In the genomic region with DNA sequence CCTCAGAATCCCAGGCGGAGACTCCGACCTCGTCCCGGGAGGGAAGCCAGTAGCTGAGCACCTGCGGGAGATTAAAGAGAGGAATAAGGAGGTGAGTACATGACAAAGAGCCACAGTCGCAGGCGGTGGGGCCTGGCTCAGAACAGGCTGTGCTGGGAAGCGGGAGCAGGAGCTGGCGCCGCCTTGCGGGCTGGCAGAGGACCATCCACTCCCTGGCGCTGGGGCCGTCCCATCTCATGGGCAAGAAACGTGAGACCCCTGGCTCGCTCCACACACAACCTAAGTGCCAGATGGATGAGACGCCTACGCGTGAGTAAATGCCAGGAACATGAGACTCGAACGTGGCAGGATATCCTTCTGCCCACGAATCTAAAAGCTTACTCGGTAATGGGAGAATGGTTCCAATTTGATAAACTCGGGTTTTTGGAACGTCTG, we compare ENCODE assay signal across 9 cellular contexts. TPM values are rescaled to one million over a fixed set of nuclear protein-coding genes. Genes with fewer than 3 reads are reported as not detected.
DNase-seq lines count a peak whose midpoint lies in the region; ATAC-seq and TF ChIP-seq lines count a peak whose summit lies in the region.
"Had no signal": no experiment of that assay in that cellular context is flagged by ENCODE, and none has a peak within 500 bp of the region (broad histone marks: within the 10 kb centered on the region; RNA-seq: fewer than 3 reads in every experiment).

No MANE protein-coding gene starts in this region.

- no peak overlapping the region for H3K4me2 ChIP-seq in OCI-LY7 (ENCODE audit: low read length)

- peaks cover 18% of the 10 kb centered on the region for H3K4me1 Mint-ChIP-seq in activated CD4-positive, alpha-beta T cell treated with anti-CD3 and anti-CD28 coated beads, Interleukin-2, amount 10 ng/mL, durations not matched to agents 7 days and 5 days
- H3K4me1 Mint-ChIP-seq in endothelial cell (ENCODE audit: unreplicated experiment), result peaks cover 7% of the 10 kb centered on the region
- H3K4me1 Mint-ChIP-seq in memory B cell, result peaks cover 2% of the 10 kb centered on the region
- H3K4me1 Mint-ChIP-seq in type B pancreatic cell (ENCODE audit: unreplicated experiment), result peaks cover 12% of the 10 kb centered on the region

- CTCF ChIA-PET in activated CD4-positive, alpha-beta T cell treated with anti-CD3 and anti-CD28 coated beads, Interleukin-2, amount 10 ng/mL, durations not matched to agents 7 days and 5 days (lab: Charles Lee), result interaction anchor here (1.0 kb wide), 1 partner anchor 11 kb away, joined by 3 read pairs; no protein-coding TSS in a partner anchor
- CTCF ChIA-PET in OCI-LY7 (lab: Charles Lee; ENCODE audit: unreplicated experiment), result no interaction called here

- no peaks in the 10 kb centered on the region for H3K9me3 Mint-ChIP-seq in activated CD4-positive, alpha-beta T cell treated with anti-CD3 and anti-CD28 coated beads, Interleukin-2, amount 10 ng/mL, durations not matched to agents 7 days and 5 days
- H3K9me3 Mint-ChIP-seq in endothelial cell (ENCODE audit: unreplicated experiment) (no peaks in the 10 kb centered on the region), memory B cell (no peaks in the 10 kb centered on the region), type B pancreatic cell (no peaks in the 10 kb centered on the region)
- H3K9me3 Mint-ChIP-seq: CD4-positive, CD25-positive, alpha-beta regulatory T cell had no signal

- H3K9me2 ChIP-seq in OCI-LY7 (ENCODE audit: insufficient read depth, low read length), result no peaks in the 10 kb centered on the region

- peaks cover 2% of the 10 kb centered on the region; the same call in 1 of the 2 replicates for H3K79me2 ChIP-seq in OCI-LY7 (ENCODE audit: insufficient read depth, low read depth, low read length)

- no peaks in the 10 kb centered on the region for H3K9me3 ChIP-seq in OCI-LY7 (ENCODE audit: low read length)

- DNase-seq in activated CD4-positive, alpha-beta T cell treated with anti-CD3 and anti-CD28 coated beads, Interleukin-2, amount 10 ng/mL, durations not matched to agents 7 days and 5 days, result peak; percentile 40
- no peak for DNase-seq in activated CD4-positive, alpha-beta T cell treated with anti-CD3 and anti-CD28 coated beads for 48 hours
- no peak for DNase-seq in OCI-LY7 (ENCODE audit: low spot score)
- peak; percentile 84 for DNase-seq in endothelial cell (ENCODE audit: low spot score)
- no peak for DNase-seq in memory B cell (ENCODE audit: low spot score in 2 of 2)
- no peak for DNase-seq in type B pancreatic cell (ENCODE audit: extremely low spot score, unreplicated experiment)
- no peak for DNase-seq in foreskin melanocyte
- no peak for DNase-seq in stimulated activated CD4-positive, alpha-beta T cell treated with anti-CD3 and anti-CD28 coated beads, Interleukin-1b, Interleukin-23, amount 100 ng/mL, for 48 hours

- H3K27me3 Mint-ChIP-seq in activated CD4-positive, alpha-beta T cell treated with anti-CD3 and anti-CD28 coated beads, Interleukin-2, amount 10 ng/mL, durations not matched to agents 7 days and 5 days, result no peaks in the 10 kb centered on the region
- H3K27me3 Mint-ChIP-seq in endothelial cell (ENCODE audit: unreplicated experiment) (peaks cover 8% of the 10 kb centered on the region), memory B cell (peaks cover 2% of the 10 kb centered on the region), type B pancreatic cell (no peaks in the 10 kb centered on the region)
- H3K27me3 Mint-ChIP-seq: CD4-positive, CD25-positive, alpha-beta regulatory T cell had no signal

- BruUV-seq in OCI-LY7 (replicated peaks; lab: Mats Ljungman, UMichigan), result TSS peak; percentile 54

- TF ChIP-seq CTCF in OCI-LY7 (conservative IDR thresholded peaks at IDR 0.05; ENCODE audit: low read length) (no peak), endothelial cell (IDR thresholded peaks at IDR 0.05; ENCODE audit: unreplicated experiment) (peak; percentile 39), type B pancreatic cell (conservative IDR thresholded peaks at IDR 0.05) (peak; percentile 88)

- peaks cover 18% of the 10 kb centered on the region for H3K4me1 ChIP-seq in OCI-LY7 (ENCODE audit: insufficient read depth, low read length, poor library complexity, severe bottlenecking)

- H3K27ac ChIP-seq in OCI-LY7 (ENCODE audit: low read depth, low read length, poor library complexity, severe bottlenecking), result no peak overlapping the region

- H3K4me3 Mint-ChIP-seq in activated CD4-positive, alpha-beta T cell treated with anti-CD3 and anti-CD28 coated beads, Interleukin-2, amount 10 ng/mL, durations not matched to agents 7 days and 5 days, result no peak overlapping the region
- H3K4me3 Mint-ChIP-seq in endothelial cell (ENCODE audit: unreplicated experiment) (peak overlapping the region; percentile 31), memory B cell (no peak overlapping the region), type B pancreatic cell (peak overlapping the region; percentile 73)
- H3K4me3 Mint-ChIP-seq: CD4-positive, CD25-positive, alpha-beta regulatory T cell had no signal

- intact Hi-C loops in OCI-LY7 (cut with micrococcal nuclease; ENCODE audit: unreplicated experiment), result no loop called here

- no peaks in the 10 kb centered on the region for H4K20me1 ChIP-seq in OCI-LY7 (ENCODE audit: insufficient read depth, low read length)

- peaks cover 8% of the 10 kb centered on the region; the same call in 1 of the 2 replicates for H3K36me3 ChIP-seq in OCI-LY7 (ENCODE audit: insufficient read depth, low read length)

- POLR2A ChIA-PET in activated CD4-positive, alpha-beta T cell treated with anti-CD3 and anti-CD28 coated beads, Interleukin-2, amount 10 ng/mL, durations not matched to agents 7 days and 5 days (lab: Charles Lee), result no interaction called here
- POLR2A ChIA-PET in OCI-LY7 (lab: Charles Lee), result interaction anchor here (0.6 kb wide), 1 partner anchor 62 kb away, joined by 3 read pairs; no protein-coding TSS in a partner anchor

- no peak overlapping the region for H3K27ac Mint-ChIP-seq in activated CD4-positive, alpha-beta T cell treated with anti-CD3 and anti-CD28 coated beads, Interleukin-2, amount 10 ng/mL, durations not matched to agents 7 days and 5 days
- H3K27ac Mint-ChIP-seq in endothelial cell (ENCODE audit: unreplicated experiment), result no peak overlapping the region
- no peak overlapping the region for H3K27ac Mint-ChIP-seq in memory B cell
- H3K27ac Mint-ChIP-seq in type B pancreatic cell, result peak overlapping the region; percentile 89
- H3K27ac Mint-ChIP-seq: CD4-positive, CD25-positive, alpha-beta regulatory T cell had no signal

- H3K36me3 Mint-ChIP-seq in activated CD4-positive, alpha-beta T cell treated with anti-CD3 and anti-CD28 coated beads, Interleukin-2, amount 10 ng/mL, durations not matched to agents 7 days and 5 days (ENCODE audit: low read depth), result peaks cover 7% of the 10 kb centered on the region
- H3K36me3 Mint-ChIP-seq in endothelial cell (ENCODE audit: low read depth, unreplicated experiment) (peaks cover 6% of the 10 kb centered on the region), memory B cell (no peaks in the 10 kb centered on the region), type B pancreatic cell (no peaks in the 10 kb centered on the region)
- H3K36me3 Mint-ChIP-seq: CD4-positive, CD25-positive, alpha-beta regulatory T cell had no signal

- ATAC-seq in memory B cell (ENCODE audit: low read depth), result peak; percentile 64

- H2AFZ ChIP-seq in OCI-LY7 (ENCODE audit: low read length), result no peak overlapping the region

- no peak overlapping the region for H3K4me3 ChIP-seq in OCI-LY7 (ENCODE audit: low read depth, low read length, poor library complexity, severe bottlenecking)

RNA-seq across cellular contexts. Expression of a gene that starts 6.3 kb away (rescaled TPM):
- total RNA-seq in activated CD4-positive, alpha-beta T cell treated with anti-CD3 and anti-CD28 coated beads, Interleukin-2, amount 10 ng/mL, durations not matched to agents 7 days and 5 days, result under 1 TPM; 0.20 to 0.60 TPM
- 17.5 and 17.6 TPM in 2 replicates for total RNA-seq in OCI-LY7 (2014; rRNA removed; shearing (Covaris generic))
- 25.6 and 32.5 TPM in 2 replicates for total RNA-seq in OCI-LY7 (2022)
- not detected for total RNA-seq in endothelial cell (ENCODE audit: unreplicated experiment)
- total RNA-seq in type B pancreatic cell (ENCODE audit: low replicate concordance), result 0.17 and 0.89 TPM in 2 replicates
- total RNA-seq: CD4-positive, CD25-positive, alpha-beta regulatory T cell had no signal

RNA-seq across cellular contexts. Expression of a gene that starts 6.3 kb away (rescaled TPM):
- 10 to 100 TPM; 58.2 to 62.1 TPM for total RNA-seq in activated CD4-positive, alpha-beta T cell treated with anti-CD3 and anti-CD28 coated beads, Interleukin-2, amount 10 ng/mL, durations not matched to agents 7 days and 5 days
- 73.3 and 109 TPM in 2 replicates for total RNA-seq in OCI-LY7 (2014; rRNA removed; shearing (Covaris generic))
- total RNA-seq in OCI-LY7 (2022) (117 and 141 TPM in 2 replicates), endothelial cell (ENCODE audit: unreplicated experiment) (36.5 TPM), type B pancreatic cell (ENCODE audit: low replicate concordance) (80.1 and 80.9 TPM in 2 replicates)

RNA-seq across cellular contexts. Expression of a gene that starts 14.5 kb away (rescaled TPM):
- 10 to 100 TPM; 45.9 to 49.1 TPM for total RNA-seq in activated CD4-positive, alpha-beta T cell treated with anti-CD3 and anti-CD28 coated beads, Interleukin-2, amount 10 ng/mL, durations not matched to agents 7 days and 5 days
- 22.7 and 30.8 TPM in 2 replicates for total RNA-seq in OCI-LY7 (2014; rRNA removed; shearing (Covaris generic))
- 46.2 and 50.9 TPM in 2 replicates for total RNA-seq in OCI-LY7 (2022)
- total RNA-seq in endothelial cell (ENCODE audit: unreplicated experiment), result 17.8 TPM
- 31.6 and 35.6 TPM in 2 replicates for total RNA-seq in type B pancreatic cell (ENCODE audit: low replicate concordance)

RNA-seq across cellular contexts. Expression of a gene that starts 21.4 kb away (rescaled TPM):
- 10 to 100 TPM; 47.9 to 60.4 TPM for total RNA-seq in activated CD4-positive, alpha-beta T cell treated with anti-CD3 and anti-CD28 coated beads, Interleukin-2, amount 10 ng/mL, durations not matched to agents 7 days and 5 days
- total RNA-seq in OCI-LY7 (2014; rRNA removed; shearing (Covaris generic)), result 31.2 and 33.6 TPM in 2 replicates
- 47.7 and 49.1 TPM in 2 replicates for total RNA-seq in OCI-LY7 (2022)
- 13.7 TPM for total RNA-seq in endothelial cell (ENCODE audit: unreplicated experiment)
- total RNA-seq in type B pancreatic cell (ENCODE audit: low replicate concordance), result 32.7 and 44.5 TPM in 2 replicates

RNA-seq across cellular contexts. Expression of a gene that starts 26.2 kb away (rescaled TPM):
- 1,000 to 10,000 TPM; 1,927 to 2,229 TPM for total RNA-seq in activated CD4-positive, alpha-beta T cell treated with anti-CD3 and anti-CD28 coated beads, Interleukin-2, amount 10 ng/mL, durations not matched to agents 7 days and 5 days
- total RNA-seq in OCI-LY7 (2014; rRNA removed; shearing (Covaris generic)), result 1,564 and 1,687 TPM in 2 replicates
- total RNA-seq in OCI-LY7 (2022), result 3,121 and 3,147 TPM in 2 replicates
- 2,188 TPM for total RNA-seq in endothelial cell (ENCODE audit: unreplicated experiment)
- total RNA-seq in type B pancreatic cell (ENCODE audit: low replicate concordance), result 1,985 and 2,207 TPM in 2 replicates

Comparison
In these comparisons a context has a peak if more than half of its experiments do, and no peak if none do; other contexts are left out.
1. DNase-seq: peak in activated CD4-positive, alpha-beta T cell treated with anti-CD3 and anti-CD28 coated beads, Interleukin-2, amount 10 ng/mL, durations not matched to agents 7 days and 5 days (single experiment) and endothelial cell (single experiment); none in activated CD4-positive, alpha-beta T cell treated with anti-CD3 and anti-CD28 coated beads for 48 hours (single experiment), OCI-LY7 (single experiment), memory B cell (0 of 2), type B pancreatic cell (single experiment), foreskin melanocyte (single experiment) and stimulated activated CD4-positive, alpha-beta T cell treated with anti-CD3 and anti-CD28 coated beads, Interleukin-1b, Interleukin-23, amount 100 ng/mL, for 48 hours (single experiment).
2. H3K4me3 Mint-ChIP-seq: peak in endothelial cell (single experiment) and type B pancreatic cell (single experiment); none in activated CD4-positive, alpha-beta T cell treated with anti-CD3 and anti-CD28 coated beads, Interleukin-2, amount 10 ng/mL, durations not matched to agents 7 days and 5 days (single experiment) and memory B cell (single experiment).